33 cellular contexts compared by ENCODE assay signal in genomic region chr14:64581817-64582216, GRCh38. TPM values are rescaled to one million over a fixed set of nuclear protein-coding genes. Genes with fewer than 3 reads are reported as not detected.
"Had no signal": no experiment of that assay in that cellular context is flagged by ENCODE, and none has a peak within 500 bp of the region (broad histone marks: within the 10 kb centered on the region; RNA-seq: fewer than 3 reads in every experiment).

No MANE protein-coding gene starts in this region.

- H3K27ac Mint-ChIP-seq: activated CD4-positive, alpha-beta memory T cell treated with anti-CD3 and anti-CD28 coated beads, Interleukin-2, amount 10 ng/mL, durations not matched to agents 7 days and 5 days; activated CD8-positive, alpha-beta memory T cell treated with anti-CD3 and anti-CD28 coated beads, Interleukin-2, amount 10 ng/mL, durations not matched to agents 7 days and 5 days; activated naive CD4-positive, alpha-beta T cell treated with anti-CD3 and anti-CD28 coated beads, Interleukin-2, amount 10 ng/mL, durations not matched to agents 7 days and 5 days; activated naive CD8-positive, alpha-beta T cell treated with anti-CD3 and anti-CD28 coated beads for 36 hours; T-cell had no signal

- H3K4me1 Mint-ChIP-seq: activated CD4-positive, alpha-beta memory T cell treated with anti-CD3 and anti-CD28 coated beads, Interleukin-2, amount 10 ng/mL, durations not matched to agents 7 days and 5 days; activated CD8-positive, alpha-beta memory T cell treated with anti-CD3 and anti-CD28 coated beads, Interleukin-2, amount 10 ng/mL, durations not matched to agents 7 days and 5 days; activated naive CD4-positive, alpha-beta T cell treated with anti-CD3 and anti-CD28 coated beads, Interleukin-2, amount 10 ng/mL, durations not matched to agents 7 days and 5 days; activated naive CD8-positive, alpha-beta T cell treated with anti-CD3 and anti-CD28 coated beads for 36 hours; T-cell had no signal

- FAIRE-seq: RCC 7860 had no signal

- DNase-seq: activated CD4-positive, alpha-beta memory T cell treated with anti-CD3 and anti-CD28 coated beads, Interleukin-2, amount 10 ng/mL, durations not matched to agents 7 days and 5 days; activated CD4-positive, alpha-beta T cell treated with anti-CD3 and anti-CD28 coated beads for 1 hour; activated CD4-positive, alpha-beta T cell treated with anti-CD3 and anti-CD28 coated beads for 48 hours; activated CD4-positive, CD25-positive, alpha-beta regulatory T cell; activated CD8-positive, alpha-beta memory T cell treated with anti-CD3 and anti-CD28 coated beads for 24 hours; activated CD8-positive, alpha-beta memory T cell treated with anti-CD3 and anti-CD28 coated beads, Interleukin-2, amount 10 ng/mL, durations not matched to agents 7 days and 5 days; activated CD8-positive, alpha-beta memory T cell treated with anti-CD3 and anti-CD28 coated beads, Interleukin-2, amount 50 U/mL, for 48 hours; activated effector memory CD4-positive, alpha-beta T cell treated with Interleukin-2 at 50 U/mL for 16 hours; activated naive CD4-positive, alpha-beta T cell treated with anti-CD3 and anti-CD28 coated beads, Interleukin-2, amount 10 ng/mL, durations not matched to agents 7 days and 5 days; activated naive CD8-positive, alpha-beta T cell treated with anti-CD3 and anti-CD28 coated beads for 36 hours; activated T-cell treated with anti-CD3 and anti-CD28 coated beads, Interleukin-2, amount 50 U/mL, for 48 hours; amniotic stem cell; aorta; brain microvascular endothelial cell; central memory CD4-positive, alpha-beta T cell; Karpas-422; KBM-7; NCI-H1105; NCI-H1417 treated with DMSO at 0.1 percent for 48 hours; NCI-H1694; NCI-H2029; NCI-H345; NCI-H524 treated with DMSO at 0.1 percent for 48 hours; PC-9; SIG-M5; T-cell; T-helper 17 cell had no signal

- ATAC-seq: activated CD8-positive, alpha-beta memory T cell treated with anti-CD3 and anti-CD28 coated beads, Interleukin-2, amount 10 ng/mL, durations not matched to agents 7 days and 5 days; Right ventricle myocardium inferior; SK-N-SH treated with all-trans-retinoic acid at 6 μM for 48 hours; T-cell; T-helper 17 cell had no signal

- H3K4me3 Mint-ChIP-seq: activated CD4-positive, alpha-beta memory T cell treated with anti-CD3 and anti-CD28 coated beads, Interleukin-2, amount 10 ng/mL, durations not matched to agents 7 days and 5 days; activated CD8-positive, alpha-beta memory T cell treated with anti-CD3 and anti-CD28 coated beads, Interleukin-2, amount 10 ng/mL, durations not matched to agents 7 days and 5 days; activated naive CD4-positive, alpha-beta T cell treated with anti-CD3 and anti-CD28 coated beads, Interleukin-2, amount 10 ng/mL, durations not matched to agents 7 days and 5 days; activated naive CD8-positive, alpha-beta T cell treated with anti-CD3 and anti-CD28 coated beads for 36 hours; T-cell; T-helper 17 cell had no signal

- H3K4me3 ChIP-seq: PC-9 had no signal

- H3K27ac ChIP-seq: brain microvascular endothelial cell, PC-9, RWPE1, VCaP had no signal

- H3K36me3 Mint-ChIP-seq: activated CD8-positive, alpha-beta memory T cell treated with anti-CD3 and anti-CD28 coated beads, Interleukin-2, amount 10 ng/mL, durations not matched to agents 7 days and 5 days; activated naive CD4-positive, alpha-beta T cell treated with anti-CD3 and anti-CD28 coated beads, Interleukin-2, amount 10 ng/mL, durations not matched to agents 7 days and 5 days; activated naive CD8-positive, alpha-beta T cell treated with anti-CD3 and anti-CD28 coated beads for 36 hours; T-cell had no signal

- H3K4me2 ChIP-seq: PC-9 had no signal

- H3K36me3 ChIP-seq: brain microvascular endothelial cell had no signal

- H2AFZ ChIP-seq: PC-9 had no signal

- H3K27me3 ChIP-seq: brain microvascular endothelial cell had no signal

- H3K27me3 Mint-ChIP-seq: activated CD4-positive, alpha-beta memory T cell treated with anti-CD3 and anti-CD28 coated beads, Interleukin-2, amount 10 ng/mL, durations not matched to agents 7 days and 5 days; activated CD8-positive, alpha-beta memory T cell treated with anti-CD3 and anti-CD28 coated beads, Interleukin-2, amount 10 ng/mL, durations not matched to agents 7 days and 5 days; activated naive CD8-positive, alpha-beta T cell treated with anti-CD3 and anti-CD28 coated beads for 36 hours; T-cell had no signal

- H3K9me3 Mint-ChIP-seq: activated CD4-positive, alpha-beta memory T cell treated with anti-CD3 and anti-CD28 coated beads, Interleukin-2, amount 10 ng/mL, durations not matched to agents 7 days and 5 days; activated naive CD4-positive, alpha-beta T cell treated with anti-CD3 and anti-CD28 coated beads, Interleukin-2, amount 10 ng/mL, durations not matched to agents 7 days and 5 days; activated naive CD8-positive, alpha-beta T cell treated with anti-CD3 and anti-CD28 coated beads for 36 hours; T-cell had no signal

RNA-seq across cellular contexts. Expression of gene PPP1R36, which starts 32.1 kb away (rescaled TPM):
- total RNA-seq: activated CD8-positive, alpha-beta memory T cell treated with anti-CD3 and anti-CD28 coated beads, Interleukin-2, amount 10 ng/mL, durations not matched to agents 7 days and 5 days; PC-9; Right ventricle myocardium inferior; SK-MEL-5; T-cell; T-helper 17 cell had no signal
